9 cellular contexts compared by ENCODE assay signal in genomic region chr20:1423625-1424106, GRCh38. TPM values are rescaled to one million over a fixed set of nuclear protein-coding genes. Genes with fewer than 3 reads are reported as not detected.
DNase-seq lines count a peak whose midpoint lies in the region; ATAC-seq and TF ChIP-seq lines count a peak whose summit lies in the region.
"Had no signal": no experiment of that assay in that cellular context is flagged by ENCODE, and none has a peak within 500 bp of the region (broad histone marks: within the 10 kb centered on the region; RNA-seq: fewer than 3 reads in every experiment).

No MANE protein-coding gene starts in this region.

- peak; percentile 78 for DNase-seq in GM23248
- peak; percentile 82 for DNase-seq in RPMI8226
- DNase-seq in globus pallidus (ENCODE audit: low spot score): peak; percentile 26
- no peak for DNase-seq in left lobe of liver (ENCODE audit: low spot score)
- DNase-seq in psoas muscle: no peak
- DNase-seq in immature natural killer cell: no peak
- DNase-seq in activated T-helper 2 cell treated with anti-CD3 and anti-CD28 coated beads, Interferon-gamma antibody, Interleukin-2, Interleukin-4, amounts not matched to agents 10 μg/mL and 5 μg/mL and 100 μg/mL, durations not matched to agents 14 hours and 24 hours and 36 hours (ENCODE audit: low spot score): no peak

- H3K4me3 Mint-ChIP-seq in immature natural killer cell: no peak overlapping the region
- no peak overlapping the region for H3K4me3 Mint-ChIP-seq in activated T-helper 2 cell treated with anti-CD3 and anti-CD28 coated beads, Interferon-gamma antibody, Interleukin-2, Interleukin-4, amounts not matched to agents 10 μg/mL and 5 μg/mL and 100 μg/mL, durations not matched to agents 14 hours and 24 hours and 36 hours (ENCODE audit: low read depth)

- in situ Hi-C loops in GM23248 (cut with MboI): no loop called here

- H3K4me2 ChIP-seq in BLaER1 (peak overlapping the region; percentile 43), GM23248 (ENCODE audit: unreplicated experiment) (no peak overlapping the region)

- peaks cover 5% of the 10 kb centered on the region for H3F3A ChIP-seq in GM23248 (ENCODE audit: insufficient read depth)

- peaks cover 0 to 9% (median 4%) of the 10 kb centered on the region in 3 donors for H3K36me3 Mint-ChIP-seq in immature natural killer cell
- peaks cover 4% of the 10 kb centered on the region for H3K36me3 Mint-ChIP-seq in activated T-helper 2 cell treated with anti-CD3 and anti-CD28 coated beads, Interferon-gamma antibody, Interleukin-2, Interleukin-4, amounts not matched to agents 10 μg/mL and 5 μg/mL and 100 μg/mL, durations not matched to agents 14 hours and 24 hours and 36 hours (ENCODE audit: low read depth)

- ATAC-seq in left lobe of liver: no peak
- ATAC-seq in psoas muscle: no peak

- no peaks in the 10 kb centered on the region for H3K9me2 ChIP-seq in GM23248 (ENCODE audit: insufficient read depth)

- H2AFZ ChIP-seq in GM23248: peak overlapping the region; percentile 50

- intact Hi-C loops in psoas muscle (cut with DNase I): no loop called here
- intact Hi-C loops in activated T-helper 2 cell treated with anti-CD3 and anti-CD28 coated beads, Interferon-gamma antibody, Interleukin-2, Interleukin-4, amounts not matched to agents 10 μg/mL and 5 μg/mL and 100 μg/mL, durations not matched to agents 14 hours and 24 hours and 36 hours (cut with micrococcal nuclease): no loop called here

- H3K79me2 ChIP-seq in GM23248 (ENCODE audit: insufficient read depth): no peaks in the 10 kb centered on the region

- H3K27ac ChIP-seq in BLaER1 (no peak overlapping the region), GM23248 (no peak overlapping the region), psoas muscle (no peak overlapping the region)
- H3K27ac ChIP-seq: dorsolateral prefrontal cortex had no signal

- H3K4me3 ChIP-seq in BLaER1: no peak overlapping the region
- no peak overlapping the region for H3K4me3 ChIP-seq in GM23248
- H3K4me3 ChIP-seq in psoas muscle: no peak overlapping the region

- H3K9me3 Mint-ChIP-seq in immature natural killer cell: peaks cover 4 to 34% (median 20%) of the 10 kb centered on the region in 6 donors
- H3K9me3 Mint-ChIP-seq in activated T-helper 2 cell treated with anti-CD3 and anti-CD28 coated beads, Interferon-gamma antibody, Interleukin-2, Interleukin-4, amounts not matched to agents 10 μg/mL and 5 μg/mL and 100 μg/mL, durations not matched to agents 14 hours and 24 hours and 36 hours: peaks cover 24% of the 10 kb centered on the region

- no peak overlapping the region for H3K27ac Mint-ChIP-seq in immature natural killer cell
- no peak overlapping the region for H3K27ac Mint-ChIP-seq in activated T-helper 2 cell treated with anti-CD3 and anti-CD28 coated beads, Interferon-gamma antibody, Interleukin-2, Interleukin-4, amounts not matched to agents 10 μg/mL and 5 μg/mL and 100 μg/mL, durations not matched to agents 14 hours and 24 hours and 36 hours

- peaks cover 27% of the 10 kb centered on the region for H3K4me1 ChIP-seq in BLaER1
- H3K4me1 ChIP-seq in GM23248 (ENCODE audit: insufficient read depth): peaks cover 4% of the 10 kb centered on the region
- H3K4me1 ChIP-seq in psoas muscle: no peaks in the 10 kb centered on the region

- WGBS in GM23248 (ENCODE audit: low coverage in 1 of 2, low lambda C conversion rate in 2 of 2, missing lambda C conversion rate in 2 of 2), 2 experiments: 20 to 30% methylated on average over 7 of the region's 7 CpGs
- 36 to 41% (median 38%) methylated on average over 7 of the region's 7 CpGs for WGBS in psoas muscle, 3 donors

- H3K9ac ChIP-seq in BLaER1 (no peak overlapping the region), GM23248 (no peak overlapping the region)

- peaks cover 15 to 51% (median 27%) of the 10 kb centered on the region in 3 donors for H3K27me3 Mint-ChIP-seq in immature natural killer cell (ENCODE audit: low read depth in 3 of 3)
- peaks cover 3% of the 10 kb centered on the region for H3K27me3 Mint-ChIP-seq in activated T-helper 2 cell treated with anti-CD3 and anti-CD28 coated beads, Interferon-gamma antibody, Interleukin-2, Interleukin-4, amounts not matched to agents 10 μg/mL and 5 μg/mL and 100 μg/mL, durations not matched to agents 14 hours and 24 hours and 36 hours (ENCODE audit: low read depth)

- TF ChIP-seq CTCF in psoas muscle (IDR thresholded peaks at IDR 0.05): no peak

- H3K36me3 ChIP-seq in BLaER1 (no peaks in the 10 kb centered on the region), GM23248 (ENCODE audit: low read depth) (no peaks in the 10 kb centered on the region), psoas muscle (ENCODE audit: insufficient read depth in 1 of 2, low read depth in 1 of 2) (no peaks in the 10 kb centered on the region)

- H3K9me3 ChIP-seq in BLaER1 (peaks cover 19% of the 10 kb centered on the region), GM23248 (ENCODE audit: low read depth) (no peaks in the 10 kb centered on the region), psoas muscle (peaks cover 9% of the 10 kb centered on the region)

- H3K4me1 Mint-ChIP-seq in immature natural killer cell: no peaks in the 10 kb centered on the region
- peaks cover 22% of the 10 kb centered on the region for H3K4me1 Mint-ChIP-seq in activated T-helper 2 cell treated with anti-CD3 and anti-CD28 coated beads, Interferon-gamma antibody, Interleukin-2, Interleukin-4, amounts not matched to agents 10 μg/mL and 5 μg/mL and 100 μg/mL, durations not matched to agents 14 hours and 24 hours and 36 hours (ENCODE audit: low read depth)

- no peaks in the 10 kb centered on the region for H3K27me3 ChIP-seq in BLaER1
- no peaks in the 10 kb centered on the region for H3K27me3 ChIP-seq in GM23248 (replicated peaks; ENCODE audit: insufficient read depth)
- H3K27me3 ChIP-seq in psoas muscle (ENCODE audit: insufficient read depth in 3 of 3, low read length in 2 of 3): no peaks in the 10 kb centered on the region
- H3K27me3 ChIP-seq: dorsolateral prefrontal cortex had no signal

- H4K20me1 ChIP-seq in BLaER1 (no peaks in the 10 kb centered on the region), GM23248 (ENCODE audit: insufficient read depth) (no peaks in the 10 kb centered on the region)

RNA-seq across cellular contexts. Expression of gene FKBP1A, which starts 30.8 kb away (rescaled TPM):
- total RNA-seq in GM23248 (2014; rRNA removed; shearing (Covaris generic)): 150 and 162 TPM in 2 replicates
- polyA plus RNA-seq in GM23248 (2016; fragmentation: Nextera tagmentation; extraction: Ambion mirVana) (844 and 887 TPM in 2 replicates), psoas muscle (100 to 1,000 TPM in 2 of 3 donors, 10 to 100 TPM in 1; 86.8 to 503 (median 141) TPM), immature natural killer cell (10 to 100 TPM; 45.1 to 70.7 (median 47.5) TPM)
- total RNA-seq in left lobe of liver (61.5 TPM), psoas muscle (100 to 1,000 TPM in 2 of 4 donors, 10 to 100 TPM in 2; 78.4 to 166 (median 98.2) TPM)
- 320 and 330 TPM in 2 replicates for total RNA-seq in activated T-helper 2 cell treated with anti-CD3 and anti-CD28 coated beads, Interferon-gamma antibody, Interleukin-2, Interleukin-4, amounts not matched to agents 10 μg/mL and 5 μg/mL and 100 μg/mL, durations not matched to agents 14 hours and 24 hours and 36 hours

RNA-seq across cellular contexts. Expression of gene NSFL1C, which starts 43.0 kb away (rescaled TPM):
- total RNA-seq in GM23248 (2014; rRNA removed; shearing (Covaris generic)): 22.2 and 32.0 TPM in 2 replicates
- polyA plus RNA-seq in GM23248 (2016; fragmentation: Nextera tagmentation; extraction: Ambion mirVana): 84.2 and 88.7 TPM in 2 replicates
- 43.5 TPM for total RNA-seq in left lobe of liver
- total RNA-seq in psoas muscle: 100 to 1,000 TPM in 3 of 4 donors, 10 to 100 TPM in 1; 99.9 to 135 (median 118) TPM
- polyA plus RNA-seq in psoas muscle: 100 to 1,000 TPM in 2 of 3 donors, 10 to 100 TPM in 1; 82.8 to 126 (median 107) TPM
- 10 to 100 TPM; 75.1 to 97.5 (median 78.2) TPM for polyA plus RNA-seq in immature natural killer cell
- total RNA-seq in activated T-helper 2 cell treated with anti-CD3 and anti-CD28 coated beads, Interferon-gamma antibody, Interleukin-2, Interleukin-4, amounts not matched to agents 10 μg/mL and 5 μg/mL and 100 μg/mL, durations not matched to agents 14 hours and 24 hours and 36 hours: 108 TPM in 2 replicates

Comparison
In these comparisons a context has a peak if more than half of its experiments do, and no peak if none do; other contexts are left out.
1. DNase-seq: peak in GM23248 (single experiment), RPMI8226 (single experiment) and globus pallidus (single experiment); none in left lobe of liver (single experiment), psoas muscle (0 of 2), immature natural killer cell (0 of 3) and activated T-helper 2 cell treated with anti-CD3 and anti-CD28 coated beads, Interferon-gamma antibody, Interleukin-2, Interleukin-4, amounts not matched to agents 10 μg/mL and 5 μg/mL and 100 μg/mL, durations not matched to agents 14 hours and 24 hours and 36 hours (single experiment).